In genomic region chr5:169433221-169433651, GRCh38 we compare ENCODE assay signal across 30 cellular contexts.
DNase-seq lines count a peak whose midpoint lies in the region; ATAC-seq and TF ChIP-seq lines count a peak whose summit lies in the region.
"Had no signal": no experiment of that assay in that cellular context is flagged by ENCODE, and none has a peak within 500 bp of the region (broad histone marks: within the 10 kb centered on the region; RNA-seq: fewer than 3 reads in every experiment).

No MANE protein-coding gene starts in this region.

- H3K27ac ChIP-seq in trophoblast cell (ENCODE audit: low read depth, low read length) (no peak overlapping the region), gastrocnemius medialis (no peak overlapping the region)
- H3K27ac ChIP-seq: 22Rv1, brain microvascular endothelial cell, KMS-11, right lobe of liver, transverse colon had no signal

- H3K36me3 ChIP-seq in MG63 (no peaks in the 10 kb centered on the region), trophoblast cell (ENCODE audit: control insufficient read depth in 1 of 2, insufficient read depth in 2 of 2, low read length in 2 of 2) (no peaks in the 10 kb centered on the region), gastrocnemius medialis (no peaks in the 10 kb centered on the region)
- H3K36me3 ChIP-seq: brain microvascular endothelial cell, esophagus squamous epithelium, right lobe of liver, transverse colon had no signal

- no peak overlapping the region for H3K4ac ChIP-seq in trophoblast cell (ENCODE audit: low read depth, low read length)

- in situ Hi-C loops in gastrocnemius medialis (cut with MboI; ENCODE audit: low sequenced_read_pairs in 4 of 4): no loop called here

- intact Hi-C loops in gastrocnemius medialis (cut with DNase I; ENCODE audit: low total_unique reads): no loop called here

- no peaks in the 10 kb centered on the region for H3K79me1 ChIP-seq in trophoblast cell (ENCODE audit: low read length)

- WGBS in trophoblast cell (ENCODE audit: extremely low coverage, insufficient coverage, insufficient read length): no CpG with 5 or more reads among the region's 5 CpGs

- no peak overlapping the region for H4K12ac ChIP-seq in trophoblast cell (ENCODE audit: low read depth, low read length)

- no peak for TF ChIP-seq POLR2A in gastrocnemius medialis (IDR thresholded peaks at IDR 0.05)

- H3K27me3 ChIP-seq in MG63: no peaks in the 10 kb centered on the region
- H3K27me3 ChIP-seq in trophoblast cell (ENCODE audit: insufficient read depth, low read length): no peaks in the 10 kb centered on the region
- H3K27me3 ChIP-seq in gastrocnemius medialis: no peaks in the 10 kb centered on the region
- H3K27me3 ChIP-seq: brain microvascular endothelial cell, right lobe of liver, transverse colon had no signal

- no peak overlapping the region for H2AK5ac ChIP-seq in trophoblast cell (ENCODE audit: low read length)

- H3K4me3 ChIP-seq in MG63 (no peak overlapping the region), fibroblast of the aortic adventitia (ENCODE audit: low read depth, low read length) (no peak overlapping the region), trophoblast cell (ENCODE audit: low read depth, low read length) (no peak overlapping the region), gastrocnemius medialis (no peak overlapping the region)
- H3K4me3 ChIP-seq: esophagus squamous epithelium, right lobe of liver, transverse colon had no signal

- peak; percentile 85 for DNase-seq in AG08395 (ENCODE audit: low spot score)
- peak; percentile 39 for DNase-seq in MG63
- peak; percentile 68 for DNase-seq in fibroblast of the aortic adventitia (ENCODE audit: low read depth)
- no peak for DNase-seq in trophoblast cell
- no peak for DNase-seq in AML-193 (lab: John Stamatoyannopoulos, UW)
- DNase-seq in middle frontal gyrus (ENCODE audit: extremely low spot score, low spot score): no peak
- DNase-seq in NCI-H187 treated with DMSO at 0.1 percent for 48 hours (lab: John Stamatoyannopoulos, UW): no peak
- no peak for DNase-seq in gastrocnemius medialis
- DNase-seq: activated CD4-positive, alpha-beta memory T cell treated with anti-CD3 and anti-CD28 coated beads, Interleukin-2, amount 10 ng/mL, durations not matched to agents 7 days and 5 days; activated CD4-positive, CD25-positive, alpha-beta regulatory T cell treated with anti-CD3 and anti-CD28 coated beads, Interleukin-2, amount 50 U/mL, for 72 hours; activated CD8-positive, alpha-beta memory T cell treated with anti-CD3 and anti-CD28 coated beads, Interleukin-2, amount 50 U/mL, for 48 hours; activated naive CD4-positive, alpha-beta T cell treated with Interleukin-2 at 50 U/mL for 16 hours; brain microvascular endothelial cell; CD4-positive, alpha-beta T cell; esophagus squamous epithelium; H7; MM.1S; NCI-H1105 treated with DMSO at 0.1 percent for 48 hours; NCI-H2029 treated with DMSO at 0.1 percent for 48 hours; NCI-H2227 treated with DMSO at 0.1 percent for 48 hours; NCI-H774; right lobe of liver; Right ventricle myocardium superior; stimulated activated CD4-positive, alpha-beta T cell treated with anti-CD3 and anti-CD28 coated beads, Interleukin-12 subunit alpha, Interleukin-12 subunit beta, amount 100 ng/mL, for 4 hours; stimulated activated CD4-positive, alpha-beta T cell treated with anti-CD3 and anti-CD28 coated beads, Interleukin-2, amount 100 ng/mL, for 48 hours; transverse colon had no signal

- no peak overlapping the region for H2BK5ac ChIP-seq in trophoblast cell (ENCODE audit: low read depth, low read length, poor library complexity)

- no peak overlapping the region for H2BK12ac ChIP-seq in trophoblast cell (ENCODE audit: low read length)

- H3K23ac ChIP-seq in trophoblast cell (ENCODE audit: low read length): no peak overlapping the region

- no peak overlapping the region for H3K4me2 ChIP-seq in trophoblast cell (ENCODE audit: low read length)
- H3K4me2 ChIP-seq: KMS-11 had no signal

- H3K9me3 ChIP-seq in MG63 (no peaks in the 10 kb centered on the region; the same call in 1 of the 2 replicates), trophoblast cell (ENCODE audit: insufficient read depth, low read depth, low read length) (no peaks in the 10 kb centered on the region), gastrocnemius medialis (no peaks in the 10 kb centered on the region)
- H3K9me3 ChIP-seq: esophagus squamous epithelium, right lobe of liver, transverse colon had no signal

- no peak overlapping the region for H2AFZ ChIP-seq in trophoblast cell (ENCODE audit: insufficient read depth, low read length, poor library complexity)

- ATAC-seq in gastrocnemius medialis: no peak
- ATAC-seq: left lobe of liver, Panc1, right lobe of liver had no signal

- H2BK120ac ChIP-seq in trophoblast cell (ENCODE audit: insufficient read depth, low read length, poor library complexity): no peak overlapping the region

- H3K4me1 ChIP-seq in trophoblast cell (ENCODE audit: control insufficient read depth in 1 of 2, insufficient read depth in 2 of 2, low read length in 2 of 2) (peaks cover 0 to 3% of the 10 kb centered on the region in 2 experiments), gastrocnemius medialis (peaks cover 0 to 7% of the 10 kb centered on the region in 2 donors)
- H3K4me1 ChIP-seq: right lobe of liver had no signal

- no peak overlapping the region for H3K18ac ChIP-seq in trophoblast cell (ENCODE audit: low read length)

- no peaks in the 10 kb centered on the region for H3K79me2 ChIP-seq in trophoblast cell (ENCODE audit: control insufficient read depth, insufficient read depth, low read length, poor library complexity)

- H4K8ac ChIP-seq in trophoblast cell (ENCODE audit: low read depth, low read length): no peak overlapping the region

- peak overlapping the region; percentile 15 for H4K91ac ChIP-seq in trophoblast cell (ENCODE audit: low read depth, low read length)

- H3K9ac ChIP-seq in trophoblast cell (ENCODE audit: low read length): no peak overlapping the region
- H3K9ac ChIP-seq: KMS-11 had no signal

- H3K14ac ChIP-seq in trophoblast cell (ENCODE audit: low read length): no peak overlapping the region

- TF ChIP-seq CTCF in fibroblast of the aortic adventitia (IDR thresholded peaks at IDR 0.05; ENCODE audit: insufficient read depth, low read length) (no peak), gastrocnemius medialis (IDR thresholded peaks at IDR 0.05 in 4 of 5, conservative IDR thresholded peaks at IDR 0.05 in 1 of 5) (no peak)

Comparison
In these comparisons a context has a peak if more than half of its experiments do, and no peak if none do; other contexts are left out.
1. DNase-seq: peak in AG08395 (single experiment), MG63 (single experiment) and fibroblast of the aortic adventitia (single experiment); none in trophoblast cell (0 of 2), AML-193 (0 of 2), middle frontal gyrus (single experiment), NCI-H187 treated with DMSO at 0.1 percent for 48 hours (single experiment) and gastrocnemius medialis (0 of 2).